Comparison of ENCODE assay signal across 8 cellular contexts in the genomic region with DNA sequence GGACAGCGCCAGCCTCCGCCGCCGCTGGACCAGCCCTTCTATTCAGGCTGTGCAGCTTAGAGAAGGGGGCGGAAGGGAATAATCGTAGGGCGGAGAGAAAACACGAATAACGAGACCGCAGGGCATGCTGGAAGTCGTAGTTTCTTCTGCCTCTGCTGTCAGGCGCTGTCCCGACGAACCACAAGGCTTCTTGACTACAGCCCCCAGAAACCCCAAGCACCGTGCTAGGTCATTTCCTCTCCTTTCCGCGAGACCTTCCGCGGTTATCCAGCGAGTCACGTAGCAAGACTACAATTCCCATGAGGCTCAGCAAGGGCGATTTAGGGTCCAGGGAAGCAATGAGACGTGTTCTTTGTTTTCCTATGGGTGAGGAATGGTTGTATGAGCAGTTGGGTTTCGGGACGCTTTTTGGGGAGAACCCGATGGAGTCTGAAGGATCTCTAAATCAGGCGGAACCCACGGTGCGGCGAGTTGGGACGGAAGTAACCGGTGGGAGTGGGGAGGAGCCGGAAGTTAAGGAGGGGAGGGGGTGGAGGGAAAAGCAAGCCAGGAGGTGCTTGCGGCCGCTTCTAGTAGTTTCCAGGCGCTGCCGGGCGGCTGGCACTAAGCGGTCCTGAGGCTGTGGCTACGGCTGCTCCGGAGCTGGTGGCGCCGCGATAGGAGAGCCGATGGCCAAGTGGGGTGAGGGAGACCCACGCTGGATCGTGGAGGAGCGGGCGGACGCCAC. TPM values are rescaled to one million over a fixed set of nuclear protein-coding genes. Genes with fewer than 3 reads are reported as not detected.
DNase-seq lines count a peak whose midpoint lies in the region; ATAC-seq and TF ChIP-seq lines count a peak whose summit lies in the region.

TSS of gene AHSA1 (plus strand) at position 572 of the 727 bp plus-strand sequence. CDS start at position 669, 97 bp downstream.
TSS of gene VIPAS39 (minus strand) at position 80 of the 727 bp plus-strand sequence. CDS start 3,499 bp downstream, outside the sequence.

- peak within 1 kb of the TSS; percentile 100 for H3K4me3 Mint-ChIP-seq in activated CD4-positive, alpha-beta T cell treated with anti-CD3 and anti-CD28 coated beads, Interleukin-2, amount 10 ng/mL, durations not matched to agents 24 days and 14 days

- peaks cover 44% of the 10 kb centered on the region for H3K36me3 Mint-ChIP-seq in activated CD4-positive, alpha-beta T cell treated with anti-CD3 and anti-CD28 coated beads, Interleukin-2, amount 10 ng/mL, durations not matched to agents 24 days and 14 days (ENCODE audit: low read depth)

- DNase-seq in BJ (ENCODE audit: low read depth) (peak; percentile 96), NCI-H526 treated with DMSO at 0.1 percent for 48 hours (lab: John Stamatoyannopoulos, UW) (peak; percentile 98), coronary artery (ENCODE audit: low spot score) (peak; percentile 96), left colon (peak; percentile 93 to 98)
- DNase-seq in activated CD4-positive, alpha-beta T cell treated with anti-CD3 and anti-CD28 coated beads, Interleukin-2, amount 10 ng/mL, durations not matched to agents 24 days and 14 days = peak; percentile 98
- DNase-seq in stimulated activated CD4-positive, alpha-beta T cell treated with anti-CD3 and anti-CD28 coated beads, Interleukin-1b, Interleukin-23, amount 100 ng/mL, for 48 hours = peak; percentile 96

- H3K27ac Mint-ChIP-seq in activated CD4-positive, alpha-beta T cell treated with anti-CD3 and anti-CD28 coated beads, Interleukin-2, amount 10 ng/mL, durations not matched to agents 24 days and 14 days = peak within 1 kb of the TSS; percentile 100

- H3K9me3 Mint-ChIP-seq in activated CD4-positive, alpha-beta T cell treated with anti-CD3 and anti-CD28 coated beads, Interleukin-2, amount 10 ng/mL, durations not matched to agents 24 days and 14 days = no peaks in the 10 kb centered on the region

- peaks cover 27% of the 10 kb centered on the region for H3K4me1 Mint-ChIP-seq in activated CD4-positive, alpha-beta T cell treated with anti-CD3 and anti-CD28 coated beads, Interleukin-2, amount 10 ng/mL, durations not matched to agents 24 days and 14 days

- peaks cover 9% of the 10 kb centered on the region for H3K36me3 ChIP-seq in BJ (ENCODE audit: control insufficient read depth, insufficient read depth, low read length)

- H3K4me3 ChIP-seq in BJ (ENCODE audit: low read depth, low read length) (peak within 1 kb of the TSS; percentile 94), coronary artery (peak within 1 kb of the TSS; percentile 89)

- H3K27ac ChIP-seq in coronary artery = peak within 1 kb of the TSS; percentile 82 to 94

- no peaks in the 10 kb centered on the region for H3K27me3 ChIP-seq in BJ (ENCODE audit: control insufficient read depth, insufficient read depth, low read length)

- TF ChIP-seq CTCF in BJ (IDR thresholded peaks at IDR 0.05; ENCODE audit: insufficient read depth, low read depth, low read length) = no peak
- TF ChIP-seq CTCF in coronary artery (IDR thresholded peaks at IDR 0.05) = no peak

- H3K27me3 Mint-ChIP-seq in activated CD4-positive, alpha-beta T cell treated with anti-CD3 and anti-CD28 coated beads, Interleukin-2, amount 10 ng/mL, durations not matched to agents 24 days and 14 days = no peaks in the 10 kb centered on the region

- CTCF ChIA-PET in BJ (lab: Yijun Ruan, JAX) = interaction anchor here (0.6 to 3.8 kb wide), 7 partner anchors 15 to 335 kb away, joined by 3 to 41 read pairs (median 3); no protein-coding TSS in a partner anchor

- POLR2A ChIA-PET in BJ (lab: Charles Lee) = interaction anchor here (0.5 to 0.7 kb wide), 3 partner anchors 20 to 418 kb away, joined by 3 to 5 read pairs (median 3); no protein-coding TSS in a partner anchor

- ATAC-seq in GM19324 (IDR thresholded peaks at IDR 0.05; ENCODE audit: low FRiP score, unreplicated experiment) = peak; percentile 94
- ATAC-seq in HG03469 (IDR thresholded peaks at IDR 0.05; ENCODE audit: unreplicated experiment) = peak; percentile 87
- peak; percentile 92 for ATAC-seq in left colon

- intact Hi-C loops in activated CD4-positive, alpha-beta T cell treated with anti-CD3 and anti-CD28 coated beads, Interleukin-2, amount 10 ng/mL, durations not matched to agents 24 days and 14 days (cut with micrococcal nuclease) = loop anchor here (1.0 to 10.0 kb wide), 12 partner anchors 80 to 1793 kb away; partner anchors contain the start of genes ADCK1, ALKBH1, ANGEL1 and CIPC
- intact Hi-C loops in left colon (cut with DNase I, micrococcal nuclease) = no loop called here

RNA-seq across cellular contexts. Expression of gene AHSA1, which starts in this region (rescaled TPM):
- 90.1 and 126 TPM in 2 replicates for polyA plus RNA-seq in BJ (2011; rRNA removed)
- polyA minus RNA-seq in BJ (2011; rRNA and poly(A)+ RNA removed) = 61.3 and 93.9 TPM in 2 replicates
- 418 and 441 TPM in 2 replicates for total RNA-seq in activated CD4-positive, alpha-beta T cell treated with anti-CD3 and anti-CD28 coated beads, Interleukin-2, amount 10 ng/mL, durations not matched to agents 24 days and 14 days
- total RNA-seq in left colon = 10 to 100 TPM; 83.3 to 86.3 TPM

RNA-seq across cellular contexts. Expression of gene VIPAS39, which starts in this region (rescaled TPM):
- 31.3 and 38.4 TPM in 2 replicates for polyA plus RNA-seq in BJ (2011; rRNA removed)
- 15.5 and 24.2 TPM in 2 replicates for polyA minus RNA-seq in BJ (2011; rRNA and poly(A)+ RNA removed)
- total RNA-seq in activated CD4-positive, alpha-beta T cell treated with anti-CD3 and anti-CD28 coated beads, Interleukin-2, amount 10 ng/mL, durations not matched to agents 24 days and 14 days = 17.7 and 18.5 TPM in 2 replicates
- 10 to 100 TPM; 13.3 to 18.8 TPM for total RNA-seq in left colon

Comparison
In these comparisons a context has a peak if more than half of its experiments do, and no peak if none do; other contexts are left out.
1. Peak in every context shown above with its lines: DNase-seq, ATAC-seq, H3K4me3 ChIP-seq and H3K27ac ChIP-seq.